In the genomic region with DNA sequence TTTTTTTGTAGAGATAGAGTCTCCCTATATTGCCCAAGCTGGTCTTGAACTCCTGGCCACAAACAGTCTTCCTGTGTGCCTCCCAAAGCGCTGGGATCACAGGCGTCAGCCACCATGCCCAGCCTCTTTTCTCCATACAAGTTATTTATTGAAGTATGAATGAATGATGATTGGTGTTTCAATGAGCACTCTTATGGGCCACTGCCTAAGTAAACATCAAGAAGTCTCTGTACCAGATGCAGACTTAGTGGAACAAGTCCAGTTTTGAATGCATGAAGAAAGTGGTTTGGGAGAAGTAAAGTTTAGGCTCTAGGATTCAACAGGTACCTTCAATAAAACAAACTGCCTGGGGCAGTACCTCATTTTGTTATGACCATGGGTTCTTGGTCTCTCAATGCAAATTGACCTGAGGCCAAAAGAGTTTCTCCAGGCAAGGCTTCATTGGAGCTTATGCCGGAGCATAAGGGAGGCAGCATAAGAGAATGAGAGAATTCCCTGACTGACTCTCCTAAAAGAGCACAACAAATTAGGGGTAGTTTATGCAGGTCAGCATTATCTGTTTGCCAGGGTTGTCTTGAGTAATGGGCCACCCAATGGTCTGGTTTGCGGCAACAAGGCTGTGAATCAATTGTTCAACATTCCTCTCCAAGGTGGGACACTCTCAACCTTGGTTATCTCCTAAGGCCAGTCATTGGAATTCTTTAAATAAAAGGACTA, we compare ENCODE assay signal across 2 cellular contexts.
TF ChIP-seq lines count a peak whose summit lies in the region.

No MANE protein-coding gene starts in this region.

TF ChIP-seq in SK-N-SH, 30 proteins besides CTCF, POLR2A, EP300 and RAD21 (continued from another document):
- TF ChIP-seq, protein P1, sequence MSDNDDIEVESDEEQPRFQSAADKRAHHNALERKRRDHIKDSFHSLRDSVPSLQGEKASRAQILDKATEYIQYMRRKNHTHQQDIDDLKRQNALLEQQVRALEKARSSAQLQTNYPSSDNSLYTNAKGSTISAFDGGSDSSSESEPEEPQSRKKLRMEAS (IDR thresholded peaks at IDR 0.05; ENCODE audit: low read depth): no peak
- no peak for TF ChIP-seq FOXM1 (IDR thresholded peaks at IDR 0.05; ENCODE audit: low read depth)
- TF ChIP-seq GATA2 (CRISPR knock-in tag; IDR thresholded peaks at IDR 0.05): no peak
- TF ChIP-seq NRF1 (IDR thresholded peaks at IDR 0.05; ENCODE audit: low read depth, low read length): no peak
- no peak for TF ChIP-seq ELF1 (IDR thresholded peaks at IDR 0.05)
- TF ChIP-seq, protein P2, sequence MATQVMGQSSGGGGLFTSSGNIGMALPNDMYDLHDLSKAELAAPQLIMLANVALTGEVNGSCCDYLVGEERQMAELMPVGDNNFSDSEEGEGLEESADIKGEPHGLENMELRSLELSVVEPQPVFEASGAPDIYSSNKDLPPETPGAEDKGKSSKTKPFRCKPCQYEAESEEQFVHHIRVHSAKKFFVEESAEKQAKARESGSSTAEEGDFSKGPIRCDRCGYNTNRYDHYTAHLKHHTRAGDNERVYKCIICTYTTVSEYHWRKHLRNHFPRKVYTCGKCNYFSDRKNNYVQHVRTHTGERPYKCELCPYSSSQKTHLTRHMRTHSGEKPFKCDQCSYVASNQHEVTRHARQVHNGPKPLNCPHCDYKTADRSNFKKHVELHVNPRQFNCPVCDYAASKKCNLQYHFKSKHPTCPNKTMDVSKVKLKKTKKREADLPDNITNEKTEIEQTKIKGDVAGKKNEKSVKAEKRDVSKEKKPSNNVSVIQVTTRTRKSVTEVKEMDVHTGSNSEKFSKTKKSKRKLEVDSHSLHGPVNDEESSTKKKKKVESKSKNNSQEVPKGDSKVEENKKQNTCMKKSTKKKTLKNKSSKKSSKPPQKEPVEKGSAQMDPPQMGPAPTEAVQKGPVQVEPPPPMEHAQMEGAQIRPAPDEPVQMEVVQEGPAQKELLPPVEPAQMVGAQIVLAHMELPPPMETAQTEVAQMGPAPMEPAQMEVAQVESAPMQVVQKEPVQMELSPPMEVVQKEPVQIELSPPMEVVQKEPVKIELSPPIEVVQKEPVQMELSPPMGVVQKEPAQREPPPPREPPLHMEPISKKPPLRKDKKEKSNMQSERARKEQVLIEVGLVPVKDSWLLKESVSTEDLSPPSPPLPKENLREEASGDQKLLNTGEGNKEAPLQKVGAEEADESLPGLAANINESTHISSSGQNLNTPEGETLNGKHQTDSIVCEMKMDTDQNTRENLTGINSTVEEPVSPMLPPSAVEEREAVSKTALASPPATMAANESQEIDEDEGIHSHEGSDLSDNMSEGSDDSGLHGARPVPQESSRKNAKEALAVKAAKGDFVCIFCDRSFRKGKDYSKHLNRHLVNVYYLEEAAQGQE (IDR thresholded peaks at IDR 0.05; ENCODE audit: low read depth, low read length): no peak
- no peak for TF ChIP-seq GABPA (IDR thresholded peaks at IDR 0.05; ENCODE audit: low read depth)
- no peak for TF ChIP-seq NFIC (IDR thresholded peaks at IDR 0.05; ENCODE audit: borderline replicate concordance)
- no peak for TF ChIP-seq FOSL2 (IDR thresholded peaks at IDR 0.05; ENCODE audit: borderline replicate concordance, low read depth)
TF ChIP-seq in SK-N-SH: peak in this region for 0.

TF ChIP-seq in SK-N-SH treated with all-trans-retinoic acid at 6 μM for 48 hours, 23 proteins besides CTCF, POLR2A, EP300 and RAD21 (continued from another document):
- TF ChIP-seq, protein P3, sequence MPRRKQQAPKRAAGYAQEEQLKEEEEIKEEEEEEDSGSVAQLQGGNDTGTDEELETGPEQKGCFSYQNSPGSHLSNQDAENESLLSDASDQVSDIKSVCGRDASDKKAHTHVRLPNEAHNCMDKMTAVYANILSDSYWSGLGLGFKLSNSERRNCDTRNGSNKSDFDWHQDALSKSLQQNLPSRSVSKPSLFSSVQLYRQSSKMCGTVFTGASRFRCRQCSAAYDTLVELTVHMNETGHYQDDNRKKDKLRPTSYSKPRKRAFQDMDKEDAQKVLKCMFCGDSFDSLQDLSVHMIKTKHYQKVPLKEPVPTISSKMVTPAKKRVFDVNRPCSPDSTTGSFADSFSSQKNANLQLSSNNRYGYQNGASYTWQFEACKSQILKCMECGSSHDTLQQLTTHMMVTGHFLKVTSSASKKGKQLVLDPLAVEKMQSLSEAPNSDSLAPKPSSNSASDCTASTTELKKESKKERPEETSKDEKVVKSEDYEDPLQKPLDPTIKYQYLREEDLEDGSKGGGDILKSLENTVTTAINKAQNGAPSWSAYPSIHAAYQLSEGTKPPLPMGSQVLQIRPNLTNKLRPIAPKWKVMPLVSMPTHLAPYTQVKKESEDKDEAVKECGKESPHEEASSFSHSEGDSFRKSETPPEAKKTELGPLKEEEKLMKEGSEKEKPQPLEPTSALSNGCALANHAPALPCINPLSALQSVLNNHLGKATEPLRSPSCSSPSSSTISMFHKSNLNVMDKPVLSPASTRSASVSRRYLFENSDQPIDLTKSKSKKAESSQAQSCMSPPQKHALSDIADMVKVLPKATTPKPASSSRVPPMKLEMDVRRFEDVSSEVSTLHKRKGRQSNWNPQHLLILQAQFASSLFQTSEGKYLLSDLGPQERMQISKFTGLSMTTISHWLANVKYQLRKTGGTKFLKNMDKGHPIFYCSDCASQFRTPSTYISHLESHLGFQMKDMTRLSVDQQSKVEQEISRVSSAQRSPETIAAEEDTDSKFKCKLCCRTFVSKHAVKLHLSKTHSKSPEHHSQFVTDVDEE (CRISPR knock-in tag; IDR thresholded peaks at IDR 0.05): no peak
